1 cellular context compared by ENCODE assay signal in genomic region chr2:166375736-166376487, GRCh38.
TF ChIP-seq lines count a peak whose summit lies in the region.

TSS of gene SCN9A (minus strand) at chr2:166375944. CDS start at chr2:166311756, 64,188 bp downstream.

TF ChIP-seq in HepG2, 621 proteins besides CTCF, POLR2A, EP300 and RAD21 (continued from another document and continues in another):
- TF ChIP-seq ZNF780A (CRISPR knock-in tag; IDR thresholded peaks at IDR 0.05) (peak; percentile 87), ELF3 (CRISPR knock-in tag; IDR thresholded peaks at IDR 0.05) (peak; percentile 50), SNAI1 (CRISPR knock-in tag; IDR thresholded peaks at IDR 0.05; ENCODE audit: borderline replicate concordance) (no peak; the same call in 1 of the 2 replicates), WIZ (CRISPR knock-in tag; IDR thresholded peaks at IDR 0.05) (peak; percentile 85; the same call in 1 of the 2 replicates), NR2F1 (CRISPR knock-in tag; IDR thresholded peaks at IDR 0.05) (no peak), RARA (CRISPR knock-in tag; IDR thresholded peaks at IDR 0.05) (peak; percentile 51), MXD4 (CRISPR knock-in tag; IDR thresholded peaks at IDR 0.05) (0 out of 2 replicates have a peak, but pooled peaks have one; percentile 27), NFYB (CRISPR knock-in tag; IDR thresholded peaks at IDR 0.05) (peak; percentile 36; the same call in 1 of the 2 replicates), ISL2 (CRISPR knock-in tag; IDR thresholded peaks at IDR 0.05) (peak; percentile 57), AHR (CRISPR knock-in tag; IDR thresholded peaks at IDR 0.05) (no peak; the same call in 1 of the 2 replicates), TARDBP (CRISPR knock-in tag; IDR thresholded peaks at IDR 0.05) (peak; percentile 89), AGO2 (optimal IDR thresholded peaks at IDR 0.05; ENCODE audit: low read depth, low read length) (peak; percentile 62), POLR2G (IDR thresholded peaks at IDR 0.05; ENCODE audit: low read depth, low read length) (peak; percentile 78), ZNF556 (CRISPR knock-in tag; IDR thresholded peaks at IDR 0.05; ENCODE audit: borderline replicate concordance) (peak; percentile 45; the same call in 1 of the 2 replicates), NCOR1 (IDR thresholded peaks at IDR 0.05; ENCODE audit: borderline replicate concordance, low read length) (peak; percentile 23; the same call in 1 of the 2 replicates), CCAR2 (optimal IDR thresholded peaks at IDR 0.05; ENCODE audit: low read depth, low read length) (no peak), CBX2 (IDR thresholded peaks at IDR 0.05; ENCODE audit: low read depth, low read length) (no peak), CBX2 (CRISPR knock-in tag; IDR thresholded peaks at IDR 0.05; ENCODE audit: low read depth) (0 out of 2 replicates have a peak, but pooled peaks have one; percentile 25), FOXO1 (CRISPR knock-in tag; IDR thresholded peaks at IDR 0.05) (peak; percentile 69), BRD4 (CRISPR knock-in tag; IDR thresholded peaks at IDR 0.05) (peak; percentile 50; the same call in 1 of the 2 replicates), ARNT2 (CRISPR knock-in tag; IDR thresholded peaks at IDR 0.05; ENCODE audit: low read depth) (peak; percentile 90), PLRG1 (conservative IDR thresholded peaks at IDR 0.05) (no peak), ZNF329 (CRISPR knock-in tag; IDR thresholded peaks at IDR 0.05; ENCODE audit: low read depth) (no peak), ZKSCAN8 (CRISPR knock-in tag; IDR thresholded peaks at IDR 0.05; ENCODE audit: borderline replicate concordance) (peak; percentile 52; the same call in 1 of the 2 replicates), ZNF761 (CRISPR knock-in tag; conservative IDR thresholded peaks at IDR 0.05) (peak; percentile 87; the same call in 1 of the 2 replicates), ZNF431 (CRISPR knock-in tag; IDR thresholded peaks at IDR 0.05; ENCODE audit: borderline replicate concordance, low read depth) (no peak), ZNF687 (CRISPR knock-in tag; IDR thresholded peaks at IDR 0.05) (peak; percentile 97), GATAD1 (CRISPR knock-in tag; IDR thresholded peaks at IDR 0.05) (0 out of 2 replicates have a peak, but pooled peaks have one; percentile 40), CENPT (CRISPR knock-in tag; IDR thresholded peaks at IDR 0.05; ENCODE audit: low read depth) (0 out of 2 replicates have a peak, but pooled peaks have one; percentile 25), SMC3 (IDR thresholded peaks at IDR 0.05; ENCODE audit: low read length) (no peak), ZNF160 (CRISPR knock-in tag; IDR thresholded peaks at IDR 0.05) (peak; percentile 78; the same call in 1 of the 2 replicates), MXI1 (IDR thresholded peaks at IDR 0.05; ENCODE audit: borderline replicate concordance, low read depth, low read length) (peak; percentile 54; the same call in 2 of the 3 replicates), ZSCAN12 (CRISPR knock-in tag; IDR thresholded peaks at IDR 0.05) (no peak; the same call in 1 of the 2 replicates), ZNF382 (CRISPR knock-in tag; IDR thresholded peaks at IDR 0.05; ENCODE audit: borderline replicate concordance) (no peak), TMF1 (CRISPR knock-in tag; IDR thresholded peaks at IDR 0.05; ENCODE audit: low read depth) (peak; percentile 79), TCF7 (IDR thresholded peaks at IDR 0.05; ENCODE audit: low read depth) (peak; percentile 18; the same call in 1 of the 2 replicates), ZSCAN25 (CRISPR knock-in tag; IDR thresholded peaks at IDR 0.05) (peak; percentile 40; the same call in 1 of the 2 replicates), KLF12 (CRISPR knock-in tag; IDR thresholded peaks at IDR 0.05; ENCODE audit: borderline replicate concordance) (0 out of 2 replicates have a peak, but pooled peaks have one; percentile 80), MTF2 (CRISPR knock-in tag; IDR thresholded peaks at IDR 0.05; ENCODE audit: borderline replicate concordance) (no peak), BCL6 (CRISPR knock-in tag; IDR thresholded peaks at IDR 0.05) (peak; percentile 29; the same call in 1 of the 2 replicates)
- TF ChIP-seq, protein P1, sequence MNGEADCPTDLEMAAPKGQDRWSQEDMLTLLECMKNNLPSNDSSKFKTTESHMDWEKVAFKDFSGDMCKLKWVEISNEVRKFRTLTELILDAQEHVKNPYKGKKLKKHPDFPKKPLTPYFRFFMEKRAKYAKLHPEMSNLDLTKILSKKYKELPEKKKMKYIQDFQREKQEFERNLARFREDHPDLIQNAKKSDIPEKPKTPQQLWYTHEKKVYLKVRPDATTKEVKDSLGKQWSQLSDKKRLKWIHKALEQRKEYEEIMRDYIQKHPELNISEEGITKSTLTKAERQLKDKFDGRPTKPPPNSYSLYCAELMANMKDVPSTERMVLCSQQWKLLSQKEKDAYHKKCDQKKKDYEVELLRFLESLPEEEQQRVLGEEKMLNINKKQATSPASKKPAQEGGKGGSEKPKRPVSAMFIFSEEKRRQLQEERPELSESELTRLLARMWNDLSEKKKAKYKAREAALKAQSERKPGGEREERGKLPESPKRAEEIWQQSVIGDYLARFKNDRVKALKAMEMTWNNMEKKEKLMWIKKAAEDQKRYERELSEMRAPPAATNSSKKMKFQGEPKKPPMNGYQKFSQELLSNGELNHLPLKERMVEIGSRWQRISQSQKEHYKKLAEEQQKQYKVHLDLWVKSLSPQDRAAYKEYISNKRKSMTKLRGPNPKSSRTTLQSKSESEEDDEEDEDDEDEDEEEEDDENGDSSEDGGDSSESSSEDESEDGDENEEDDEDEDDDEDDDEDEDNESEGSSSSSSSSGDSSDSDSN (CRISPR knock-in tag; IDR thresholded peaks at IDR 0.05), result peak; percentile 98
- TF ChIP-seq, protein P2, sequence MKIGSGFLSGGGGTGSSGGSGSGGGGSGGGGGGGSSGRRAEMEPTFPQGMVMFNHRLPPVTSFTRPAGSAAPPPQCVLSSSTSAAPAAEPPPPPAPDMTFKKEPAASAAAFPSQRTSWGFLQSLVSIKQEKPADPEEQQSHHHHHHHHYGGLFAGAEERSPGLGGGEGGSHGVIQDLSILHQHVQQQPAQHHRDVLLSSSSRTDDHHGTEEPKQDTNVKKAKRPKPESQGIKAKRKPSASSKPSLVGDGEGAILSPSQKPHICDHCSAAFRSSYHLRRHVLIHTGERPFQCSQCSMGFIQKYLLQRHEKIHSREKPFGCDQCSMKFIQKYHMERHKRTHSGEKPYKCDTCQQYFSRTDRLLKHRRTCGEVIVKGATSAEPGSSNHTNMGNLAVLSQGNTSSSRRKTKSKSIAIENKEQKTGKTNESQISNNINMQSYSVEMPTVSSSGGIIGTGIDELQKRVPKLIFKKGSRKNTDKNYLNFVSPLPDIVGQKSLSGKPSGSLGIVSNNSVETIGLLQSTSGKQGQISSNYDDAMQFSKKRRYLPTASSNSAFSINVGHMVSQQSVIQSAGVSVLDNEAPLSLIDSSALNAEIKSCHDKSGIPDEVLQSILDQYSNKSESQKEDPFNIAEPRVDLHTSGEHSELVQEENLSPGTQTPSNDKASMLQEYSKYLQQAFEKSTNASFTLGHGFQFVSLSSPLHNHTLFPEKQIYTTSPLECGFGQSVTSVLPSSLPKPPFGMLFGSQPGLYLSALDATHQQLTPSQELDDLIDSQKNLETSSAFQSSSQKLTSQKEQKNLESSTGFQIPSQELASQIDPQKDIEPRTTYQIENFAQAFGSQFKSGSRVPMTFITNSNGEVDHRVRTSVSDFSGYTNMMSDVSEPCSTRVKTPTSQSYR (CRISPR knock-in tag; IDR thresholded peaks at IDR 0.05; ENCODE audit: borderline replicate concordance), result peak; percentile 77; the same call in 1 of the 2 replicates
- TF ChIP-seq, protein P3, sequence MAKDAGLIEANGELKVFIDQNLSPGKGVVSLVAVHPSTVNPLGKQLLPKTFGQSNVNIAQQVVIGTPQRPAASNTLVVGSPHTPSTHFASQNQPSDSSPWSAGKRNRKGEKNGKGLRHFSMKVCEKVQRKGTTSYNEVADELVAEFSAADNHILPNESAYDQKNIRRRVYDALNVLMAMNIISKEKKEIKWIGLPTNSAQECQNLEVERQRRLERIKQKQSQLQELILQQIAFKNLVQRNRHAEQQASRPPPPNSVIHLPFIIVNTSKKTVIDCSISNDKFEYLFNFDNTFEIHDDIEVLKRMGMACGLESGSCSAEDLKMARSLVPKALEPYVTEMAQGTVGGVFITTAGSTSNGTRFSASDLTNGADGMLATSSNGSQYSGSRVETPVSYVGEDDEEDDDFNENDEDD (CRISPR knock-in tag; IDR thresholded peaks at IDR 0.05; ENCODE audit: borderline replicate concordance), result peak; percentile 77
- TF ChIP-seq, protein P4, sequence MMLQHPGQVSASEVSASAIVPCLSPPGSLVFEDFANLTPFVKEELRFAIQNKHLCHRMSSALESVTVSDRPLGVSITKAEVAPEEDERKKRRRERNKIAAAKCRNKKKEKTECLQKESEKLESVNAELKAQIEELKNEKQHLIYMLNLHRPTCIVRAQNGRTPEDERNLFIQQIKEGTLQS (CRISPR knock-in tag; IDR thresholded peaks at IDR 0.05), result peak; percentile 60; the same call in 1 of the 2 replicates
- TF ChIP-seq, protein P5, sequence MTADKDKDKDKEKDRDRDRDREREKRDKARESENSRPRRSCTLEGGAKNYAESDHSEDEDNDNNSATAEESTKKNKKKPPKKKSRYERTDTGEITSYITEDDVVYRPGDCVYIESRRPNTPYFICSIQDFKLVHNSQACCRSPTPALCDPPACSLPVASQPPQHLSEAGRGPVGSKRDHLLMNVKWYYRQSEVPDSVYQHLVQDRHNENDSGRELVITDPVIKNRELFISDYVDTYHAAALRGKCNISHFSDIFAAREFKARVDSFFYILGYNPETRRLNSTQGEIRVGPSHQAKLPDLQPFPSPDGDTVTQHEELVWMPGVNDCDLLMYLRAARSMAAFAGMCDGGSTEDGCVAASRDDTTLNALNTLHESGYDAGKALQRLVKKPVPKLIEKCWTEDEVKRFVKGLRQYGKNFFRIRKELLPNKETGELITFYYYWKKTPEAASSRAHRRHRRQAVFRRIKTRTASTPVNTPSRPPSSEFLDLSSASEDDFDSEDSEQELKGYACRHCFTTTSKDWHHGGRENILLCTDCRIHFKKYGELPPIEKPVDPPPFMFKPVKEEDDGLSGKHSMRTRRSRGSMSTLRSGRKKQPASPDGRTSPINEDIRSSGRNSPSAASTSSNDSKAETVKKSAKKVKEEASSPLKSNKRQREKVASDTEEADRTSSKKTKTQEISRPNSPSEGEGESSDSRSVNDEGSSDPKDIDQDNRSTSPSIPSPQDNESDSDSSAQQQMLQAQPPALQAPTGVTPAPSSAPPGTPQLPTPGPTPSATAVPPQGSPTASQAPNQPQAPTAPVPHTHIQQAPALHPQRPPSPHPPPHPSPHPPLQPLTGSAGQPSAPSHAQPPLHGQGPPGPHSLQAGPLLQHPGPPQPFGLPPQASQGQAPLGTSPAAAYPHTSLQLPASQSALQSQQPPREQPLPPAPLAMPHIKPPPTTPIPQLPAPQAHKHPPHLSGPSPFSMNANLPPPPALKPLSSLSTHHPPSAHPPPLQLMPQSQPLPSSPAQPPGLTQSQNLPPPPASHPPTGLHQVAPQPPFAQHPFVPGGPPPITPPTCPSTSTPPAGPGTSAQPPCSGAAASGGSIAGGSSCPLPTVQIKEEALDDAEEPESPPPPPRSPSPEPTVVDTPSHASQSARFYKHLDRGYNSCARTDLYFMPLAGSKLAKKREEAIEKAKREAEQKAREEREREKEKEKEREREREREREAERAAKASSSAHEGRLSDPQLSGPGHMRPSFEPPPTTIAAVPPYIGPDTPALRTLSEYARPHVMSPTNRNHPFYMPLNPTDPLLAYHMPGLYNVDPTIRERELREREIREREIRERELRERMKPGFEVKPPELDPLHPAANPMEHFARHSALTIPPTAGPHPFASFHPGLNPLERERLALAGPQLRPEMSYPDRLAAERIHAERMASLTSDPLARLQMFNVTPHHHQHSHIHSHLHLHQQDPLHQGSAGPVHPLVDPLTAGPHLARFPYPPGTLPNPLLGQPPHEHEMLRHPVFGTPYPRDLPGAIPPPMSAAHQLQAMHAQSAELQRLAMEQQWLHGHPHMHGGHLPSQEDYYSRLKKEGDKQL (CRISPR knock-in tag; IDR thresholded peaks at IDR 0.05; ENCODE audit: low read depth), result peak; percentile 64; the same call in 1 of the 2 replicates
- TF ChIP-seq, protein P6, sequence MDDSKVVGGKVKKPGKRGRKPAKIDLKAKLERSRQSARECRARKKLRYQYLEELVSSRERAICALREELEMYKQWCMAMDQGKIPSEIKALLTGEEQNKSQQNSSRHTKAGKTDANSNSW (CRISPR knock-in tag; IDR thresholded peaks at IDR 0.05; ENCODE audit: borderline replicate concordance), result no peak
- TF ChIP-seq, protein P7, sequence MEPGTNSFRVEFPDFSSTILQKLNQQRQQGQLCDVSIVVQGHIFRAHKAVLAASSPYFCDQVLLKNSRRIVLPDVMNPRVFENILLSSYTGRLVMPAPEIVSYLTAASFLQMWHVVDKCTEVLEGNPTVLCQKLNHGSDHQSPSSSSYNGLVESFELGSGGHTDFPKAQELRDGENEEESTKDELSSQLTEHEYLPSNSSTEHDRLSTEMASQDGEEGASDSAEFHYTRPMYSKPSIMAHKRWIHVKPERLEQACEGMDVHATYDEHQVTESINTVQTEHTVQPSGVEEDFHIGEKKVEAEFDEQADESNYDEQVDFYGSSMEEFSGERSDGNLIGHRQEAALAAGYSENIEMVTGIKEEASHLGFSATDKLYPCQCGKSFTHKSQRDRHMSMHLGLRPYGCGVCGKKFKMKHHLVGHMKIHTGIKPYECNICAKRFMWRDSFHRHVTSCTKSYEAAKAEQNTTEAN (CRISPR knock-in tag; conservative IDR thresholded peaks at IDR 0.05), result 0 out of 2 replicates have a peak, but pooled peaks have one; percentile 34
